1 cellular context compared by ENCODE assay signal in genomic region chr17:82346342-82347300, GRCh38.
A peak's percentile ranks its signal among the peaks of the same experiment; 100 is the strongest.
TF ChIP-seq lines count a peak whose summit lies in the region.

No MANE protein-coding gene starts in this region.

TF ChIP-seq in HepG2, 621 proteins besides CTCF, POLR2A, EP300 and RAD21 (continued from another document and continues in another):
- TF ChIP-seq ZNF687 (CRISPR knock-in tag; IDR thresholded peaks at IDR 0.05) (peak; percentile 96), HNRNPL (IDR thresholded peaks at IDR 0.05; ENCODE audit: low read depth, low read length) (peak; percentile 81), CERS6 (CRISPR knock-in tag; IDR thresholded peaks at IDR 0.05) (no peak), ZNF7 (CRISPR knock-in tag; IDR thresholded peaks at IDR 0.05) (no peak), ZNF713 (CRISPR knock-in tag; IDR thresholded peaks at IDR 0.05) (no peak), SP2 (CRISPR knock-in tag; IDR thresholded peaks at IDR 0.05) (no peak), PLRG1 (conservative IDR thresholded peaks at IDR 0.05) (no peak), REPIN1 (CRISPR knock-in tag; IDR thresholded peaks at IDR 0.05; ENCODE audit: borderline replicate concordance, low read depth) (peak; percentile 85), ZNF30 (CRISPR knock-in tag; IDR thresholded peaks at IDR 0.05) (no peak), ZNF614 (CRISPR knock-in tag; IDR thresholded peaks at IDR 0.05; ENCODE audit: borderline replicate concordance) (peak; percentile 92; the same call in 1 of the 2 replicates), TCF12 (IDR thresholded peaks at IDR 0.05) (no peak), TCF12 (CRISPR knock-in tag; IDR thresholded peaks at IDR 0.05) (peak; percentile 97), GPBP1L1 (CRISPR knock-in tag; IDR thresholded peaks at IDR 0.05) (no peak), CENPT (CRISPR knock-in tag; IDR thresholded peaks at IDR 0.05; ENCODE audit: low read depth) (no peak), PBX3 (CRISPR knock-in tag; IDR thresholded peaks at IDR 0.05; ENCODE audit: borderline replicate concordance) (no peak), HNRNPUL1 (IDR thresholded peaks at IDR 0.05; ENCODE audit: low read depth, low read length) (no peak), ZNF430 (CRISPR knock-in tag; IDR thresholded peaks at IDR 0.05) (no peak; the same call in 1 of the 2 replicates), JUND (CRISPR knock-in tag; IDR thresholded peaks at IDR 0.05) (peak; percentile 90), NFE2L2 (IDR thresholded peaks at IDR 0.05; ENCODE audit: low read length) (no peak), ZBTB3 (CRISPR knock-in tag; IDR thresholded peaks at IDR 0.05; ENCODE audit: borderline replicate concordance, low read depth) (peak; percentile 62; the same call in 1 of the 2 replicates), SIN3B (IDR thresholded peaks at IDR 0.05; ENCODE audit: low read length) (no peak; the same call in 1 of the 2 replicates), PBX2 (CRISPR knock-in tag; IDR thresholded peaks at IDR 0.05) (peak; percentile 51), ZNF720 (CRISPR knock-in tag; IDR thresholded peaks at IDR 0.05) (peak; percentile 79; the same call in 1 of the 2 replicates), ZNF841 (CRISPR knock-in tag; IDR thresholded peaks at IDR 0.05; ENCODE audit: borderline replicate concordance) (no peak), HIVEP1 (CRISPR knock-in tag; IDR thresholded peaks at IDR 0.05) (peak; percentile 94), SAFB2 (CRISPR knock-in tag; IDR thresholded peaks at IDR 0.05; ENCODE audit: borderline replicate concordance, low read depth) (no peak; the same call in 1 of the 2 replicates), CHD2 (IDR thresholded peaks at IDR 0.05; ENCODE audit: low read depth, low read length) (no peak), ZNF260 (CRISPR knock-in tag; IDR thresholded peaks at IDR 0.05; ENCODE audit: borderline replicate concordance, low read depth) (no peak), FOXK2 (IDR thresholded peaks at IDR 0.05) (peak; percentile 98), HNRNPH1 (optimal IDR thresholded peaks at IDR 0.05; ENCODE audit: low read depth, low read length) (no peak), U2AF1 (optimal IDR thresholded peaks at IDR 0.05; ENCODE audit: low read depth, low read length) (no peak), BORCS8-MEF2B (CRISPR knock-in tag; IDR thresholded peaks at IDR 0.05) (0 out of 2 replicates have a peak, but pooled peaks have one; percentile 17), BRD4 (CRISPR knock-in tag; IDR thresholded peaks at IDR 0.05) (peak; percentile 75), CBFB (CRISPR knock-in tag; IDR thresholded peaks at IDR 0.05) (peak; percentile 87), CENPX (CRISPR knock-in tag; IDR thresholded peaks at IDR 0.05) (no peak), ZNF530 (CRISPR knock-in tag; IDR thresholded peaks at IDR 0.05; ENCODE audit: low read depth) (no peak), ZBTB21 (CRISPR knock-in tag; IDR thresholded peaks at IDR 0.05) (peak; percentile 77; the same call in 1 of the 2 replicates), ZSCAN31 (CRISPR knock-in tag; IDR thresholded peaks at IDR 0.05; ENCODE audit: low read depth) (peak; percentile 78), USF2 (IDR thresholded peaks at IDR 0.05; ENCODE audit: low read depth, low read length) (peak; percentile 91), USF2 (CRISPR knock-in tag; IDR thresholded peaks at IDR 0.05; ENCODE audit: borderline replicate concordance) (peak; percentile 82; the same call in 1 of the 2 replicates), ZNF691 (CRISPR knock-in tag; IDR thresholded peaks at IDR 0.05; ENCODE audit: borderline replicate concordance, low read depth) (no peak; the same call in 1 of the 2 replicates), PRDM10 (CRISPR knock-in tag; IDR thresholded peaks at IDR 0.05; ENCODE audit: low read depth) (peak; percentile 89; the same call in 1 of the 2 replicates), MBNL3 (CRISPR knock-in tag; conservative IDR thresholded peaks at IDR 0.05) (no peak), TFAP4 (IDR thresholded peaks at IDR 0.05; ENCODE audit: borderline replicate concordance, low read depth) (peak; percentile 90), ZSCAN29 (CRISPR knock-in tag; conservative IDR thresholded peaks at IDR 0.05) (peak; percentile 88; the same call in 1 of the 2 replicates), ZNF232 (CRISPR knock-in tag; IDR thresholded peaks at IDR 0.05; ENCODE audit: borderline replicate concordance) (peak; percentile 76; the same call in 1 of the 2 replicates), MAX (IDR thresholded peaks at IDR 0.05) (peak; percentile 96), ZNF3 (CRISPR knock-in tag; IDR thresholded peaks at IDR 0.05) (no peak), TEF (CRISPR knock-in tag; IDR thresholded peaks at IDR 0.05) (no peak), MYC (CRISPR knock-in tag; IDR thresholded peaks at IDR 0.05; ENCODE audit: borderline replicate concordance) (peak; percentile 88), MATR3 (CRISPR knock-in tag; IDR thresholded peaks at IDR 0.05) (no peak)
